1 cellular context compared by ENCODE assay signal in genomic region chr1:146386851-146387749, GRCh38.
A peak's percentile ranks its signal among the peaks of the same experiment; 100 is the strongest.
TF ChIP-seq lines count a peak whose summit lies in the region.
"Not testable (repeated sequence)": the region's sequence is repeated elsewhere in the genome, so short reads cannot be mapped to it uniquely, and the experiment has no call there.

No MANE protein-coding gene starts in this region.

TF ChIP-seq in HepG2, 621 proteins besides CTCF, POLR2A, EP300 and RAD21 (continued from another document and continues in another):
- TF ChIP-seq ZNF501 (CRISPR knock-in tag; IDR thresholded peaks at IDR 0.05) = peak; percentile 12; the same call in 1 of the 2 replicates
- not testable (repeated sequence) for TF ChIP-seq NONO, LCORL, FOXP1 (IDR thresholded peaks at IDR 0.05)
- TF ChIP-seq NONO (CRISPR knock-in tag; conservative IDR thresholded peaks at IDR 0.05) = peak; percentile 74
- TF ChIP-seq GMEB1 (CRISPR knock-in tag; IDR thresholded peaks at IDR 0.05; ENCODE audit: borderline replicate concordance) = peak; percentile 30; the same call in 1 of the 2 replicates
- TF ChIP-seq REST (IDR thresholded peaks at IDR 0.05; ENCODE audit: borderline replicate concordance in 1 of 2, low read depth in 1 of 2, low read length in 2 of 2) = peak in 1 of 2 experiments; percentile 48; a peak in 1 of 4 replicates
- 0 out of 2 replicates have a peak, but pooled peaks have one; percentile 38 for TF ChIP-seq LCORL (CRISPR knock-in tag; IDR thresholded peaks at IDR 0.05)
- TF ChIP-seq ZKSCAN8 (CRISPR knock-in tag; IDR thresholded peaks at IDR 0.05; ENCODE audit: borderline replicate concordance) = 0 out of 2 replicates have a peak, but pooled peaks have one; percentile 31
- peak; percentile 34; the same call in 1 of the 2 replicates for TF ChIP-seq HDAC2 (CRISPR knock-in tag; IDR thresholded peaks at IDR 0.05)
- TF ChIP-seq FOSL1 (CRISPR knock-in tag; IDR thresholded peaks at IDR 0.05; ENCODE audit: borderline replicate concordance) = 0 out of 2 replicates have a peak, but pooled peaks have one; percentile 23
- TF ChIP-seq FOXP1 (CRISPR knock-in tag; IDR thresholded peaks at IDR 0.05) = 0 out of 2 replicates have a peak, but pooled peaks have one; percentile 22
- TF ChIP-seq MED13 (CRISPR knock-in tag; IDR thresholded peaks at IDR 0.05) = peak; percentile 82; the same call in 1 of the 2 replicates
- peak; percentile 48; the same call in 1 of the 2 replicates for TF ChIP-seq ZFP91 (CRISPR knock-in tag; IDR thresholded peaks at IDR 0.05; ENCODE audit: borderline replicate concordance)
- 0 out of 2 replicates have a peak, but pooled peaks have one; percentile 27 for TF ChIP-seq HMGXB3 (CRISPR knock-in tag; IDR thresholded peaks at IDR 0.05; ENCODE audit: borderline replicate concordance)
- 0 out of 2 replicates have a peak, but pooled peaks have one; percentile 57 for TF ChIP-seq SMAD3 (CRISPR knock-in tag; IDR thresholded peaks at IDR 0.05)
- peak; percentile 73 for TF ChIP-seq ZGPAT (CRISPR knock-in tag; IDR thresholded peaks at IDR 0.05)
- TF ChIP-seq ERF (CRISPR knock-in tag; IDR thresholded peaks at IDR 0.05) = peak; percentile 63; the same call in 1 of the 2 replicates
- TF ChIP-seq ZFP36L2 (CRISPR knock-in tag; IDR thresholded peaks at IDR 0.05) = 0 out of 2 replicates have a peak, but pooled peaks have one; percentile 54
- 0 out of 2 replicates have a peak, but pooled peaks have one; percentile 36 for TF ChIP-seq ZNF414 (CRISPR knock-in tag; IDR thresholded peaks at IDR 0.05)
- TF ChIP-seq KMT2A (CRISPR knock-in tag; IDR thresholded peaks at IDR 0.05) = peak; percentile 21; the same call in 1 of the 2 replicates
- peak; percentile 83 for TF ChIP-seq ZNF143 (CRISPR knock-in tag; IDR thresholded peaks at IDR 0.05)
- TF ChIP-seq KLF16 (CRISPR knock-in tag; IDR thresholded peaks at IDR 0.05) = peak in 1 of 2 experiments; percentile 74; a peak in 2 of 4 replicates
- 0 out of 3 replicates have a peak, but pooled peaks have one; percentile 39 for TF ChIP-seq MXI1 (IDR thresholded peaks at IDR 0.05; ENCODE audit: borderline replicate concordance, low read depth, low read length)
- TF ChIP-seq HMGXB4 (CRISPR knock-in tag; IDR thresholded peaks at IDR 0.05; ENCODE audit: borderline replicate concordance in 1 of 2, low read depth in 1 of 2) = peak in 1 of 2 experiments; percentile 17; a peak in 1 of 4 replicates
- peak; percentile 99 for TF ChIP-seq SNAPC4 (CRISPR knock-in tag; IDR thresholded peaks at IDR 0.05)
- TF ChIP-seq ZNF7 (CRISPR knock-in tag; IDR thresholded peaks at IDR 0.05) = peak; percentile 37; the same call in 1 of the 2 replicates
- TF ChIP-seq TFAP4 (IDR thresholded peaks at IDR 0.05; ENCODE audit: borderline replicate concordance, low read depth) = peak; percentile 67; the same call in 1 of the 2 replicates
- peak; percentile 31; the same call in 1 of the 2 replicates for TF ChIP-seq SIX4 (CRISPR knock-in tag; IDR thresholded peaks at IDR 0.05)
- peak; percentile 54; the same call in 1 of the 2 replicates for TF ChIP-seq SOX5 (CRISPR knock-in tag; IDR thresholded peaks at IDR 0.05; ENCODE audit: borderline replicate concordance)
- TF ChIP-seq ZNF589 (CRISPR knock-in tag; conservative IDR thresholded peaks at IDR 0.05) = 0 out of 2 replicates have a peak, but pooled peaks have one; percentile 71
- TF ChIP-seq ZFP82 (CRISPR knock-in tag; IDR thresholded peaks at IDR 0.05; ENCODE audit: borderline replicate concordance) = peak; percentile 48; the same call in 1 of the 2 replicates
- peak; percentile 38; the same call in 1 of the 2 replicates for TF ChIP-seq RFXAP (CRISPR knock-in tag; IDR thresholded peaks at IDR 0.05; ENCODE audit: borderline replicate concordance)
